8 cellular contexts compared by ENCODE assay signal in the genomic region with DNA sequence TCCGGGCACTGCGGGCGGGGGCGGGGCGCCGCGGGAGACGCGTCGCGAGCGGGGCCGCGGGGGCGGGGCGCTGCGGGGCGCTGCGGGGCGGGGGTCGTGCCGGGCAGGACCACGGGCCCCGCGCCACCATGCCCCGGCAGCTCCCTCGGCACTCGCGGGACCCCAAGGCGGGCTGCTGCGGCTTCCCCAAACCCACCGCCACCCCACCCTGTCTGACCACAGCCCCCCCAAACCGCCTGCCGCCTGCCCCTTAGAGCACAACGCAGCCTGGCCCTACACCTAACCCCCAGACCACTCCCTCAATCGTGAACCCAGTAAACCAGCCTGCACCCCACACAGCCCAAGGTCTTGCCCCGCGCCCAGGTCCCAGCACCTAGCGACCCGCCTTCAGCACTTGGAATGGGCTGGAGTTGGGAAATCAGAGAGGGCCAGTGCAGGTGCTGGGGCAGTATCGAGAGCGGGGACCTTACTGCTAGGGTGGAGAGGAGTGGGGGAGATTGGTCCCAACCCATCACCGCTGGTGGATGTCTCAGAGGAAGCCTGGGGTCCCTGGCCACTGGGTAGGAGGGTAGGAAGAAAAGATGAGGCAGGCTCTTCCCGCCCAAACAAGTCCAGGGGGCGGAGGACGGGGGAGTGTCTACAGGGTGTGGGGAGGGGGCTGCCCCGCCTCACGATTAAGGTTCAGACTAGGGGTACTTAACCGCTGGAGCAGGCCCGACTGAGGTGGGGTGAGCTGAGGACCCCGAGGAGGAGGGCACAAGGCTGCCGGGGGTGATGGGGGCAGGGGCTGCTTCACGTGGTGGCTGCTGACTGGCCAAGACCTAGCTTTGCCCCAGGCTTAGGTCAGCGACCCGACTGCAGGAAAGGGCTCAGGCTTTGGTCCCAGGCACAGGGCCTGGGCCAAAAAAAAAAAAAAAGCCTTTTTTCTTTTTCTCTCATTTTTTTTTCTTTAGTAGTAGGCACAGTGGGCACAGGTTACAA. TPM values are rescaled to one million over a fixed set of nuclear protein-coding genes. Genes with fewer than 3 reads are reported as not detected.
DNase-seq lines count a peak whose midpoint lies in the region; ATAC-seq and TF ChIP-seq lines count a peak whose summit lies in the region.

No MANE protein-coding gene starts in this region.

- TF ChIP-seq CTCF in HL-60 (IDR thresholded peaks at IDR 0.05; ENCODE audit: insufficient read depth, low read length) = no peak
- TF ChIP-seq CTCF in glutamatergic neuron (IDR thresholded peaks at IDR 0.05; ENCODE audit: partially characterized antibody, unreplicated experiment) = no peak
- no peak for TF ChIP-seq CTCF in progenitor cell of endocrine pancreas (IDR thresholded peaks at IDR 0.05; ENCODE audit: unreplicated experiment)

- H3K4me1 ChIP-seq in CD4-positive, CD25-positive, alpha-beta regulatory T cell (ENCODE audit: control insufficient read depth, insufficient read depth, low read length, poor library complexity, severe bottlenecking) = peaks cover 66% of the 10 kb centered on the region

- peaks cover 0 to 1% (median 0%) of the 10 kb centered on the region in 7 donors for H3K9me3 Mint-ChIP-seq in CD4-positive, CD25-positive, alpha-beta regulatory T cell
- H3K9me3 Mint-ChIP-seq in activated CD8-positive, alpha-beta memory T cell treated with anti-CD3 and anti-CD28 coated beads, Interleukin-2, amount 10 ng/mL, durations not matched to agents 7 days and 5 days (ENCODE audit: low read depth) = no peaks in the 10 kb centered on the region
- H3K9me3 Mint-ChIP-seq in glutamatergic neuron (ENCODE audit: unreplicated experiment) (peaks cover 10% of the 10 kb centered on the region), progenitor cell of endocrine pancreas (ENCODE audit: low read depth) (no peaks in the 10 kb centered on the region)

- no peaks in the 10 kb centered on the region for H3K9me3 ChIP-seq in CD4-positive, CD25-positive, alpha-beta regulatory T cell (ENCODE audit: control insufficient read depth in 2 of 2, low read length in 2 of 2)

- peak overlapping the region; percentile 96 to 97 (median 97) for H3K27ac Mint-ChIP-seq in CD4-positive, CD25-positive, alpha-beta regulatory T cell
- peak overlapping the region; percentile 99 for H3K27ac Mint-ChIP-seq in activated CD8-positive, alpha-beta memory T cell treated with anti-CD3 and anti-CD28 coated beads, Interleukin-2, amount 10 ng/mL, durations not matched to agents 7 days and 5 days
- H3K27ac Mint-ChIP-seq in glutamatergic neuron (ENCODE audit: unreplicated experiment) = peak overlapping the region; percentile 92
- H3K27ac Mint-ChIP-seq in progenitor cell of endocrine pancreas = peak overlapping the region; percentile 98

- CTCF ChIA-PET in activated CD8-positive, alpha-beta memory T cell treated with anti-CD3 and anti-CD28 coated beads, Interleukin-2, amount 10 ng/mL, durations not matched to agents 7 days and 5 days (lab: Charles Lee) = interaction anchor here (0.5 to 7.9 kb wide), 11 partner anchors 10 to 103 kb away, joined by 3 to 92 read pairs (median 4); a partner anchor contains a TSS

- H3K27ac ChIP-seq in CD4-positive, CD25-positive, alpha-beta regulatory T cell (ENCODE audit: insufficient read depth, low read length, poor library complexity, severe bottlenecking) = peak overlapping the region; percentile 98
- peak overlapping the region; percentile 75 for H3K27ac ChIP-seq in HL-60 (replicated peaks)

- peaks cover 0 to 66% (median 32%) of the 10 kb centered on the region in 4 donors for H3K4me1 Mint-ChIP-seq in CD4-positive, CD25-positive, alpha-beta regulatory T cell
- H3K4me1 Mint-ChIP-seq in activated CD8-positive, alpha-beta memory T cell treated with anti-CD3 and anti-CD28 coated beads, Interleukin-2, amount 10 ng/mL, durations not matched to agents 7 days and 5 days = peaks cover 56% of the 10 kb centered on the region
- H3K4me1 Mint-ChIP-seq in glutamatergic neuron (ENCODE audit: low read depth, unreplicated experiment) (peaks cover 28% of the 10 kb centered on the region), progenitor cell of endocrine pancreas (ENCODE audit: low read depth) (peaks cover 20% of the 10 kb centered on the region)

- DNase-seq in CD4-positive, CD25-positive, alpha-beta regulatory T cell = peak in 2 of 3 donors; percentile 5 to 35
- no peak for DNase-seq in HL-60 (ENCODE audit: low read depth in 1 of 2, low spot score in 1 of 2)
- peak; percentile 58 for DNase-seq in activated CD8-positive, alpha-beta memory T cell treated with anti-CD3 and anti-CD28 coated beads, Interleukin-2, amount 10 ng/mL, durations not matched to agents 7 days and 5 days
- DNase-seq in glutamatergic neuron = peak; percentile 88
- DNase-seq in progenitor cell of endocrine pancreas (ENCODE audit: low spot score, unreplicated experiment) = no peak
- DNase-seq in stimulated activated CD4-positive, alpha-beta T cell treated with anti-CD3 and anti-CD28 coated beads, Interleukin-1b, Interleukin-23, amount 100 ng/mL, for 48 hours = no peak
- no peak for DNase-seq in pons (ENCODE audit: low spot score)

- peaks cover 22% of the 10 kb centered on the region for H3K36me3 ChIP-seq in CD4-positive, CD25-positive, alpha-beta regulatory T cell (ENCODE audit: control insufficient read depth, insufficient read depth, low read length)

- peaks cover 4% of the 10 kb centered on the region for H3K27me3 Mint-ChIP-seq in CD4-positive, CD25-positive, alpha-beta regulatory T cell
- H3K27me3 Mint-ChIP-seq in activated CD8-positive, alpha-beta memory T cell treated with anti-CD3 and anti-CD28 coated beads, Interleukin-2, amount 10 ng/mL, durations not matched to agents 7 days and 5 days = no peaks in the 10 kb centered on the region
- H3K27me3 Mint-ChIP-seq in glutamatergic neuron (ENCODE audit: unreplicated experiment) = peaks cover 6% of the 10 kb centered on the region
- no peaks in the 10 kb centered on the region for H3K27me3 Mint-ChIP-seq in progenitor cell of endocrine pancreas

- ATAC-seq in CD4-positive, CD25-positive, alpha-beta regulatory T cell (ENCODE audit: low read depth in 2 of 2) = no peak
- peak; percentile 18 for ATAC-seq in activated CD8-positive, alpha-beta memory T cell treated with anti-CD3 and anti-CD28 coated beads, Interleukin-2, amount 10 ng/mL, durations not matched to agents 7 days and 5 days
- no peak for ATAC-seq in HG03439 (IDR thresholded peaks at IDR 0.05; ENCODE audit: unreplicated experiment)

- H3K4me3 ChIP-seq in CD4-positive, CD25-positive, alpha-beta regulatory T cell (ENCODE audit: low read depth, low read length) = peak overlapping the region; percentile 65
- peak overlapping the region; percentile 41 for H3K4me3 ChIP-seq in HL-60 (replicated peaks; ENCODE audit: insufficient read depth, low read length)

- peak overlapping the region; percentile 59 to 93 (median 90) for H3K4me3 Mint-ChIP-seq in CD4-positive, CD25-positive, alpha-beta regulatory T cell
- peak overlapping the region; percentile 85 for H3K4me3 Mint-ChIP-seq in activated CD8-positive, alpha-beta memory T cell treated with anti-CD3 and anti-CD28 coated beads, Interleukin-2, amount 10 ng/mL, durations not matched to agents 7 days and 5 days
- H3K4me3 Mint-ChIP-seq in glutamatergic neuron (ENCODE audit: unreplicated experiment) (peak overlapping the region; percentile 89), progenitor cell of endocrine pancreas (ENCODE audit: low read depth) (peak overlapping the region; percentile 90)

- peaks cover 25% of the 10 kb centered on the region for H3K36me3 Mint-ChIP-seq in CD4-positive, CD25-positive, alpha-beta regulatory T cell
- H3K36me3 Mint-ChIP-seq in activated CD8-positive, alpha-beta memory T cell treated with anti-CD3 and anti-CD28 coated beads, Interleukin-2, amount 10 ng/mL, durations not matched to agents 7 days and 5 days = peaks cover 19% of the 10 kb centered on the region
- H3K36me3 Mint-ChIP-seq in glutamatergic neuron (ENCODE audit: unreplicated experiment) (no peaks in the 10 kb centered on the region), progenitor cell of endocrine pancreas (ENCODE audit: insufficient read depth) (peaks cover 9% of the 10 kb centered on the region)

- no peaks in the 10 kb centered on the region for H3K27me3 ChIP-seq in CD4-positive, CD25-positive, alpha-beta regulatory T cell (ENCODE audit: control insufficient read depth, insufficient read depth, low read length)
- no peaks in the 10 kb centered on the region for H3K27me3 ChIP-seq in HL-60 (ENCODE audit: insufficient read depth, poor library complexity, severe bottlenecking)

RNA-seq across cellular contexts. Expression of a gene that starts 0.5 kb away (rescaled TPM):
- 205 TPM for total RNA-seq in CD4-positive, CD25-positive, alpha-beta regulatory T cell
- polyA plus RNA-seq in CD4-positive, CD25-positive, alpha-beta regulatory T cell = 10 to 100 TPM; 42.7 to 60.4 (median 59.3) TPM
- 10 to 100 TPM; 47.6 to 68.9 TPM for total RNA-seq in activated CD8-positive, alpha-beta memory T cell treated with anti-CD3 and anti-CD28 coated beads, Interleukin-2, amount 10 ng/mL, durations not matched to agents 7 days and 5 days
- total RNA-seq in glutamatergic neuron (ENCODE audit: unreplicated experiment) (117 TPM), progenitor cell of endocrine pancreas (46.4 and 48.1 TPM in 2 replicates)

RNA-seq across cellular contexts. Expression of a gene that starts 11.1 kb away (rescaled TPM):
- 1,740 TPM for total RNA-seq in CD4-positive, CD25-positive, alpha-beta regulatory T cell
- polyA plus RNA-seq in CD4-positive, CD25-positive, alpha-beta regulatory T cell = 1 to 10 TPM; 4.8 to 7.7 (median 6.2) TPM
- total RNA-seq in activated CD8-positive, alpha-beta memory T cell treated with anti-CD3 and anti-CD28 coated beads, Interleukin-2, amount 10 ng/mL, durations not matched to agents 7 days and 5 days = 10 to 100 TPM; 47.3 to 56.4 TPM
- 64.6 TPM for total RNA-seq in glutamatergic neuron (ENCODE audit: unreplicated experiment)
- total RNA-seq in progenitor cell of endocrine pancreas = 37.2 and 40.8 TPM in 2 replicates

RNA-seq across cellular contexts. Expression of a gene that starts 12.9 kb away (rescaled TPM):
- 27.3 TPM for total RNA-seq in CD4-positive, CD25-positive, alpha-beta regulatory T cell
- polyA plus RNA-seq in CD4-positive, CD25-positive, alpha-beta regulatory T cell = 10 to 100 TPM; 20.6 to 38.9 (median 29.9) TPM
- total RNA-seq in activated CD8-positive, alpha-beta memory T cell treated with anti-CD3 and anti-CD28 coated beads, Interleukin-2, amount 10 ng/mL, durations not matched to agents 7 days and 5 days = 10 to 100 TPM; 29.9 to 61.0 TPM
- total RNA-seq in glutamatergic neuron (ENCODE audit: unreplicated experiment) (12.8 TPM), progenitor cell of endocrine pancreas (24.6 and 28.1 TPM in 2 replicates)

RNA-seq across cellular contexts. Expression of a gene that starts 26.7 kb away (rescaled TPM):
- total RNA-seq in CD4-positive, CD25-positive, alpha-beta regulatory T cell = 10.1 TPM
- polyA plus RNA-seq in CD4-positive, CD25-positive, alpha-beta regulatory T cell = 10 to 100 TPM; 23.6 to 29.9 (median 25.4) TPM
- total RNA-seq in activated CD8-positive, alpha-beta memory T cell treated with anti-CD3 and anti-CD28 coated beads, Interleukin-2, amount 10 ng/mL, durations not matched to agents 7 days and 5 days = 10 to 100 TPM; 14.9 to 16.8 TPM
- total RNA-seq in glutamatergic neuron (ENCODE audit: unreplicated experiment) (14.2 TPM), progenitor cell of endocrine pancreas (5.2 and 5.3 TPM in 2 replicates)

RNA-seq across cellular contexts. Expression of a gene that starts 39.4 kb away (rescaled TPM):
- not detected for total RNA-seq in CD4-positive, CD25-positive, alpha-beta regulatory T cell
- polyA plus RNA-seq in CD4-positive, CD25-positive, alpha-beta regulatory T cell = not detected
- total RNA-seq in activated CD8-positive, alpha-beta memory T cell treated with anti-CD3 and anti-CD28 coated beads, Interleukin-2, amount 10 ng/mL, durations not matched to agents 7 days and 5 days = 1 to 10 TPM; 1.2 TPM
- total RNA-seq in glutamatergic neuron (ENCODE audit: unreplicated experiment) (2.2 TPM), progenitor cell of endocrine pancreas (0.47 TPM in 1 of 2 replicates, not detected in the other)

Comparison
In these comparisons a context has a peak if more than half of its experiments do, and no peak if none do; other contexts are left out.
1. DNase-seq: peak in CD4-positive, CD25-positive, alpha-beta regulatory T cell (2 of 3), activated CD8-positive, alpha-beta memory T cell treated with anti-CD3 and anti-CD28 coated beads, Interleukin-2, amount 10 ng/mL, durations not matched to agents 7 days and 5 days (single experiment) and glutamatergic neuron (single experiment); none in HL-60 (0 of 2), progenitor cell of endocrine pancreas (single experiment), stimulated activated CD4-positive, alpha-beta T cell treated with anti-CD3 and anti-CD28 coated beads, Interleukin-1b, Interleukin-23, amount 100 ng/mL, for 48 hours (single experiment) and pons (single experiment).
2. RNA of a gene that starts 11.1 kb away (total RNA-seq): 1,740 TPM in CD4-positive, CD25-positive, alpha-beta regulatory T cell (single experiment); 64.6 TPM in glutamatergic neuron (single experiment), 47.3 to 56.4 TPM in activated CD8-positive, alpha-beta memory T cell treated with anti-CD3 and anti-CD28 coated beads, Interleukin-2, amount 10 ng/mL, durations not matched to agents 7 days and 5 days and 37.2 to 40.8 TPM in progenitor cell of endocrine pancreas; every median in the first group is over 10 times any median in the second.
3. Peak in every context shown above with its lines, with median percentiles within 50 percentile points of each other: H3K27ac Mint-ChIP-seq and H3K4me3 Mint-ChIP-seq.